In the genomic region with DNA sequence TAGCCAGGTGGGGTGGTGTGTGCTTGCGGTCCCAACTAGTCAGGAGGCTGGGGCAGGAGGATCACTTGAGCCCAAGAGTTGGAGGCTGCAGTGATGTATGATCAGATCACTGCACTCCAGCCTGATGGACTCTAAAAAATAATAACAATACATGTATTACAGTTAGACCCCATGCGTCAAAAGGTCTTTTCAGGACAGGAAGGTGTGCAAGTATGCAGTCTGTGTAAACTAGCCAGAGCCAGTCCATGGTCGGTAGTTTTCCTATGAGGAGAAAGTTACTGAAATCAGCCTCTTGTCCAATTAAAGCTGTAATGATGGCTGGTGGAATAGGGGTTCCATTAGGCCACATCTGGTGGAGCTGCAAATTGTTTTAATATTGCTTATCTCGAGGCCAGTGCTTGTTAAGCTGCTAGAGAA, we compare ENCODE assay signal across 1 cellular context.
TF ChIP-seq lines count a peak whose summit lies in the region.

No MANE protein-coding gene starts in this region.

TF ChIP-seq in IMR-90, 13 proteins besides CTCF, POLR2A, EP300 and RAD21 (continued from another document):
- no peak for TF ChIP-seq MAFK (IDR thresholded peaks at IDR 0.05; ENCODE audit: low read depth, low read length)
- TF ChIP-seq RFX5 (IDR thresholded peaks at IDR 0.05; ENCODE audit: low read depth, low read length): no peak
TF ChIP-seq in IMR-90: peak in this region for 0.
